15 cellular contexts compared by ENCODE assay signal in genomic region chr5:73764996-73765395, GRCh38.
DNase-seq lines count a peak whose midpoint lies in the region; ATAC-seq, FAIRE-seq and TF ChIP-seq lines count a peak whose summit lies in the region.
"Had no signal": no experiment of that assay in that cellular context is flagged by ENCODE, and none has a peak within 500 bp of the region (broad histone marks: within the 10 kb centered on the region; RNA-seq: fewer than 3 reads in every experiment).

No MANE protein-coding gene starts in this region.

- FAIRE-seq in urothelium cell line (lab: Jason Lieb, UNC): no peak
- FAIRE-seq: GM18507 had no signal

- H3K9me3 ChIP-seq in RWPE2 (ENCODE audit: severe bottlenecking) (peaks cover 8% of the 10 kb centered on the region), smooth muscle cell (replicated peaks; ENCODE audit: low read depth) (no peaks in the 10 kb centered on the region), lower lobe of right lung (peaks cover 6% of the 10 kb centered on the region)

- H3K4me1 ChIP-seq in RWPE2 (ENCODE audit: insufficient read depth, poor library complexity, severe bottlenecking) (peaks cover 25% of the 10 kb centered on the region), smooth muscle cell (ENCODE audit: low read depth) (no peaks in the 10 kb centered on the region), lower lobe of right lung (no peaks in the 10 kb centered on the region)

- H3K27ac ChIP-seq in RWPE2 (ENCODE audit: poor library complexity, severe bottlenecking) (peak overlapping the region; percentile 92), smooth muscle cell (ENCODE audit: low read depth) (peak overlapping the region; percentile 5), lower lobe of right lung (no peak overlapping the region)
- H3K27ac ChIP-seq: HL-60 had no signal

- peak; percentile 42 for DNase-seq in HCEC 1CT
- DNase-seq in RWPE2 (ENCODE audit: low spot score): no peak
- peak; percentile 52 for DNase-seq in iris pigment epithelial cell (ENCODE audit: low read depth)
- no peak for DNase-seq in smooth muscle cell (lab: John Stamatoyannopoulos, UW; ENCODE audit: unreplicated experiment)
- DNase-seq in lower lobe of right lung: no peak
- no peak for DNase-seq in urothelium cell line (ENCODE audit: low spot score)
- DNase-seq: C1 segment of cervical spinal cord, KBM-7, NCI-H1092, NCI-H1694, NCI-H345, SHP77 had no signal

- H3K36me3 ChIP-seq in RWPE2 (ENCODE audit: low read depth) (peaks cover 67% of the 10 kb centered on the region), smooth muscle cell (ENCODE audit: low read depth) (peaks cover 2% of the 10 kb centered on the region), lower lobe of right lung (no peaks in the 10 kb centered on the region)

- H4K20me1 ChIP-seq in smooth muscle cell (ENCODE audit: low read depth): no peaks in the 10 kb centered on the region

- H3K4me3 ChIP-seq in RWPE2 (ENCODE audit: severe bottlenecking): no peak overlapping the region
- H3K4me3 ChIP-seq in smooth muscle cell: no peak overlapping the region
- H3K4me3 ChIP-seq in lower lobe of right lung: no peak overlapping the region

- H3F3A ChIP-seq in smooth muscle cell (ENCODE audit: low read depth): no peaks in the 10 kb centered on the region

- no peak overlapping the region for H3K4me2 ChIP-seq in smooth muscle cell

- no peak overlapping the region for H3K9ac ChIP-seq in smooth muscle cell (ENCODE audit: low read depth)

- no peaks in the 10 kb centered on the region for H3K27me3 ChIP-seq in RWPE2 (ENCODE audit: insufficient read depth, poor library complexity, severe bottlenecking)
- H3K27me3 ChIP-seq in smooth muscle cell (ENCODE audit: low read depth): no peaks in the 10 kb centered on the region
- H3K27me3 ChIP-seq in lower lobe of right lung (ENCODE audit: low read depth): no peaks in the 10 kb centered on the region

- TF ChIP-seq CTCF in RWPE2 (IDR thresholded peaks at IDR 0.05; ENCODE audit: poor library complexity, severe bottlenecking): no peak
- no peak for TF ChIP-seq CTCF in smooth muscle cell (IDR thresholded peaks at IDR 0.05; ENCODE audit: borderline replicate concordance, insufficient read depth, poor library complexity, severe bottlenecking)
- TF ChIP-seq CTCF in lower lobe of right lung (IDR thresholded peaks at IDR 0.05): no peak

- peak; percentile 30 for ATAC-seq in RWPE2 (ENCODE audit: low read depth)
- no peak for ATAC-seq in lower lobe of right lung
- no peak for ATAC-seq in GM18870 (IDR thresholded peaks at IDR 0.05; ENCODE audit: unreplicated experiment)

- H2AFZ ChIP-seq in smooth muscle cell (ENCODE audit: low read depth): no peak overlapping the region

- intact Hi-C loops in lower lobe of right lung (cut with DNase I): no loop called here

- no peaks in the 10 kb centered on the region for H3K79me2 ChIP-seq in smooth muscle cell (ENCODE audit: low read depth)

Comparison
In these comparisons a context has a peak if more than half of its experiments do, and no peak if none do; other contexts are left out.
1. DNase-seq: peak in HCEC 1CT (single experiment) and iris pigment epithelial cell (single experiment); none in RWPE2 (single experiment), smooth muscle cell (single experiment), lower lobe of right lung (single experiment) and urothelium cell line (single experiment).